Comparison of ENCODE assay signal across 8 cellular contexts in the genomic region with DNA sequence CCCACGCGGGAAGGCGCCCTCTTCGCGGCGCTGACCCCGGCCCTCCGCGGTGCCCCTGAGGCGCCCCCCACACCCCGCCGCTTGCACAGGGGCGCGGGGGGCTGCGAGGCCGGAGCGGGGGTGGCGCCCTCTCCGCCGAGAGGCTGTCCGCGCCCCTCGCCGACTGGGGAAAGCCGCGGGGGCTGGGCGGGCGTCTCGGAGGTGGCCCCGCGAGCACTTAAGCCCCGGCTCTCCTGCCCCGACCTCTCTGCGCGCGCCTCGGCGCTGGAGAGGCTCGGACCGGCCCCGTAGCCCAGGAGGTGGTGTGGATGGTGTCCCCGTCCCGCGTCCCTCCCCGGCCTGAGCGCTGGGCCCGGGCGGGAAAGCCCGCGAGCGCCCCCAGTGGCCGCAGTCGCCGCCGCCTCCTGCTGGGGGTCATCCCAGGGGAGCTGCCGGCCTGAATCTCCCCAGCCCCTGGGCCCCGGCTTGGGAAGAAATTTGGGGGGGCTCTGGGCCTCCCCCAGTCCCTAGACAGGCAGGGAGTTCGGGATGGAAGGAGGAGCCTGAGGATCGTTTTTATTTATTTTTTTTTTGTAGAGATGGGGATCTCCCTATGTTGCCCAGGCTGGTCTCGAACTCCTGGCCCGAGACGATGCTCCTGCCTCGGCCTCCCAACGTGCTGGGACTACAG. TPM values are rescaled to one million over a fixed set of nuclear protein-coding genes. Genes with fewer than 3 reads are reported as not detected.
DNase-seq lines count a peak whose midpoint lies in the region; ATAC-seq and TF ChIP-seq lines count a peak whose summit lies in the region.

No MANE protein-coding gene starts in this region.

- DNase-seq in AG20443 (ENCODE audit: low spot score) (peak; percentile 93), Panc1 (ENCODE audit: low read depth, low spot score) (no peak), activated gamma-delta T cell treated with Interleukin-2 at 50 U/mL for 16 hours (peak; percentile 64), occipital lobe (lab: John Stamatoyannopoulos, UW) (peak; percentile 39), tibial nerve (ENCODE audit: low spot score in 2 of 2) (peak; percentile 42 to 66), NCI-H146 treated with DMSO at 0.1 percent for 48 hours (lab: John Stamatoyannopoulos, UW; ENCODE audit: unreplicated experiment) (no peak)

- ATAC-seq in GM21423 (IDR thresholded peaks at IDR 0.05; ENCODE audit: unreplicated experiment), result peak; percentile 32
- peak; percentile 64 for ATAC-seq in Panc1
- peak; percentile 60 for ATAC-seq in gastroesophageal sphincter

- TF ChIP-seq CTCF in Panc1 (IDR thresholded peaks at IDR 0.05) (peak; percentile 99), gastroesophageal sphincter (IDR thresholded peaks at IDR 0.05) (peak in 3 of 4 experiments; percentile 88 to 98 (median 89)), tibial nerve (IDR thresholded peaks at IDR 0.05) (peak; percentile 91 to 96 (median 94))

- H3K4me1 ChIP-seq in Panc1 (ENCODE audit: control insufficient read depth, insufficient read depth, low read length), result peaks cover 35% of the 10 kb centered on the region
- H3K4me1 ChIP-seq in gastroesophageal sphincter, result peaks cover 0 to 71% (median 21%) of the 10 kb centered on the region in 3 donors
- H3K4me1 ChIP-seq in tibial nerve, result peaks cover 0 to 55% (median 29%) of the 10 kb centered on the region in 4 donors

- POLR2A ChIA-PET in Panc1 (lab: Charles Lee), result interaction anchor here (0.7 to 0.8 kb wide), 2 partner anchors 12 to 315 kb away, joined by 3 to 8 read pairs; partner anchors contain the start of gene ISG15

- peak overlapping the region; percentile 56 to 65 for H3K4me3 ChIP-seq in Panc1 (ENCODE audit: low read depth in 2 of 2, low read length in 2 of 2)
- H3K4me3 ChIP-seq in gastroesophageal sphincter, result peak overlapping the region; percentile 55 to 86
- H3K4me3 ChIP-seq in tibial nerve, result peak overlapping the region; percentile 49 to 70 (median 65)

- TF ChIP-seq POLR2A in gastroesophageal sphincter (IDR thresholded peaks at IDR 0.05) (no peak), tibial nerve (IDR thresholded peaks at IDR 0.05) (peak in 1 of 2 donors; percentile 52)

- peak overlapping the region; percentile 80 for H3K27ac ChIP-seq in Panc1 (ENCODE audit: low read length)
- peak overlapping the region; percentile 91 to 99 (median 97) for H3K27ac ChIP-seq in gastroesophageal sphincter
- H3K27ac ChIP-seq in tibial nerve, result peak overlapping the region; percentile 85 to 98 (median 95)

- WGBS in gastroesophageal sphincter (ENCODE audit: low coverage in 1 of 2), 2 donors, result 10 to 15% methylated on average over 2 to 7 of the region's 64 CpGs
- 5 to 6% methylated on average over 27 to 35 of the region's 64 CpGs for WGBS in tibial nerve, 2 donors

- in situ Hi-C loops in Panc1 (cut with HindIII; ENCODE audit: low pct_unique_long_range_greater_than_20kb, low sequenced_read_pairs), result no loop called here

- H3K27me3 ChIP-seq in Panc1 (ENCODE audit: control insufficient read depth, insufficient read depth, low read length) (no peaks in the 10 kb centered on the region), gastroesophageal sphincter (peaks cover 49% of the 10 kb centered on the region), tibial nerve (peaks cover 2 to 73% of the 10 kb centered on the region in 2 donors)

- intact Hi-C loops in Panc1 (cut with micrococcal nuclease; ENCODE audit: unreplicated experiment), result no loop called here

- H3K36me3 ChIP-seq in Panc1 (ENCODE audit: control insufficient read depth, insufficient read depth, low read length) (no peaks in the 10 kb centered on the region; the same call in 1 of the 2 replicates), gastroesophageal sphincter (peaks cover 0 to 3% of the 10 kb centered on the region in 2 donors), tibial nerve (no peaks in the 10 kb centered on the region)

- H3K9me3 ChIP-seq in Panc1 (ENCODE audit: control insufficient read depth, insufficient read depth, low read depth, low read length), result no peaks in the 10 kb centered on the region
- no peaks in the 10 kb centered on the region for H3K9me3 ChIP-seq in gastroesophageal sphincter
- H3K9me3 ChIP-seq in tibial nerve, result no peaks in the 10 kb centered on the region

- CTCF ChIA-PET in Panc1 (lab: Charles Lee), result interaction anchor here (0.6 to 1.3 kb wide), 8 partner anchors 12 to 186 kb away, joined by 3 to 11 read pairs (median 4); partner anchors contain the start of genes ISG15 and PERM1

- no TSS peak for BruUV-seq in Panc1 (replicated peaks; lab: Mats Ljungman, UMichigan)

- TF ChIP-seq EP300 in gastroesophageal sphincter (IDR thresholded peaks at IDR 0.05) (no peak), tibial nerve (IDR thresholded peaks at IDR 0.05) (peak in 1 of 2 donors; percentile 54)

RNA-seq across cellular contexts. Expression of gene HES4, which starts 1.9 kb away (rescaled TPM):
- 74.2 TPM for total RNA-seq in Panc1 (2021; ENCODE audit: unreplicated experiment)
- 67.0 TPM for polyA plus RNA-seq in Panc1 (2012; ENCODE audit: insufficient read length)
- total RNA-seq in gastroesophageal sphincter, result 10 to 100 TPM; 33.6 to 77.6 (median 48.4) TPM
- 15.1 TPM for total RNA-seq in occipital lobe
- 10 to 100 TPM; 26.9 to 70.8 (median 58.7) TPM for total RNA-seq in tibial nerve

RNA-seq across cellular contexts. Expression of gene ISG15, which starts 11.5 kb away (rescaled TPM):
- total RNA-seq in Panc1 (2021; ENCODE audit: unreplicated experiment) (102 TPM), gastroesophageal sphincter (10 to 100 TPM; 26.9 to 56.2 (median 45.9) TPM), occipital lobe (15.0 TPM), tibial nerve (10 to 100 TPM; 29.1 to 65.4 (median 48.7) TPM)
- polyA plus RNA-seq in Panc1 (2012; ENCODE audit: insufficient read length), result 82.4 TPM

RNA-seq across cellular contexts. Expression of gene AGRN, which starts 18.2 kb away (rescaled TPM):
- 153 TPM for total RNA-seq in Panc1 (2021; ENCODE audit: unreplicated experiment)
- polyA plus RNA-seq in Panc1 (2012; ENCODE audit: insufficient read length), result 160 TPM
- 10 to 100 TPM; 18.0 to 33.6 (median 23.5) TPM for total RNA-seq in gastroesophageal sphincter
- 71.9 TPM for total RNA-seq in occipital lobe
- total RNA-seq in tibial nerve, result 10 to 100 TPM; 10.9 to 35.7 (median 20.6) TPM

RNA-seq across cellular contexts. Expression of gene PERM1, which starts 19.9 kb away (rescaled TPM):
- total RNA-seq in Panc1 (2021; ENCODE audit: unreplicated experiment), result 1.5 TPM
- 4.7 TPM for polyA plus RNA-seq in Panc1 (2012; ENCODE audit: insufficient read length)
- 1 to 10 TPM in 2 of 4 donors, under 1 TPM in 1, not detected in 1; 0.39 to 1.9 (median 1.4) TPM for total RNA-seq in gastroesophageal sphincter
- 0.47 TPM for total RNA-seq in occipital lobe
- total RNA-seq in tibial nerve, result under 1 TPM in 2 of 4 donors, not detected in 2; 0.22 to 0.78 TPM

RNA-seq across cellular contexts. Expression of gene PLEKHN1, which starts 35.5 kb away (rescaled TPM):
- total RNA-seq in Panc1 (2021; ENCODE audit: unreplicated experiment), result 9.8 TPM
- 12.0 TPM for polyA plus RNA-seq in Panc1 (2012; ENCODE audit: insufficient read length)
- 1 to 10 TPM in 1 of 4 donors, under 1 TPM in 1, not detected in 2; 0.62 to 2.3 TPM for total RNA-seq in gastroesophageal sphincter
- total RNA-seq in occipital lobe, result not detected
- total RNA-seq in tibial nerve, result 1 to 10 TPM in 1 of 4 donors, under 1 TPM in 1, not detected in 2; 0.21 to 2.4 TPM

Comparison
In these comparisons a context has a peak if more than half of its experiments do, and no peak if none do; other contexts are left out.
1. DNase-seq: peak in AG20443 (single experiment), activated gamma-delta T cell treated with Interleukin-2 at 50 U/mL for 16 hours (single experiment), occipital lobe (single experiment) and tibial nerve (2 of 2); none in Panc1 (single experiment) and NCI-H146 treated with DMSO at 0.1 percent for 48 hours (single experiment).
2. Peak in every context shown above with its lines, with median percentiles within 50 percentile points of each other: ATAC-seq, H3K27ac ChIP-seq, H3K4me3 ChIP-seq and CTCF ChIP-seq.